15 cellular contexts compared by ENCODE assay signal in genomic region chr19:53849237-53849676, GRCh38.
DNase-seq lines count a peak whose midpoint lies in the region; FAIRE-seq and TF ChIP-seq lines count a peak whose summit lies in the region.
"Had no signal": no experiment of that assay in that cellular context is flagged by ENCODE, and none has a peak within 500 bp of the region (broad histone marks: within the 10 kb centered on the region; RNA-seq: fewer than 3 reads in every experiment).

No MANE protein-coding gene starts in this region.

- no peaks in the 10 kb centered on the region for H3K36me3 ChIP-seq in BLaER1 treated with 17β-estradiol and CSF1 and Interleukin-3, amounts not matched to agents 10 nM and 100 nM
- no peaks in the 10 kb centered on the region for H3K36me3 ChIP-seq in neutrophil
- H3K36me3 ChIP-seq: pancreas, transverse colon had no signal

- H3K9me3 Mint-ChIP-seq in nephron progenitor cell, result no peaks in the 10 kb centered on the region

- no peaks in the 10 kb centered on the region for H3K27me3 ChIP-seq in BLaER1 treated with 17β-estradiol and CSF1 and Interleukin-3, amounts not matched to agents 10 nM and 100 nM
- H3K27me3 ChIP-seq in neutrophil, result no peaks in the 10 kb centered on the region
- H3K27me3 ChIP-seq: pancreas had no signal

- H3K27ac ChIP-seq in BLaER1 treated with 17β-estradiol and CSF1 and Interleukin-3, amounts not matched to agents 10 nM and 100 nM, result peak overlapping the region; percentile 26 to 88 (median 84); a peak in 21 of 22 replicates
- H3K27ac ChIP-seq in neutrophil, result peak overlapping the region; percentile 93
- H3K27ac ChIP-seq: transverse colon had no signal

- no peak for FAIRE-seq in RCC 7860 (lab: Jason Lieb, UNC)
- FAIRE-seq: GM12878, pancreas had no signal

- peak; percentile 81 for DNase-seq in MV-4-11 (lab: John Stamatoyannopoulos, UW)
- peak; percentile 66 for DNase-seq in fibroblast of gingiva (ENCODE audit: low read depth)
- DNase-seq in nephron progenitor cell, result no peak
- DNase-seq in cerebellar nuclear complex (lab: John Stamatoyannopoulos, UW), result no peak
- DNase-seq in activated T-cell treated with anti-CD3 and anti-CD28 coated beads, Interleukin-2, amount 50 U/mL, for 1 hour, result no peak
- no peak for DNase-seq in RCC 7860 (ENCODE audit: low spot score)
- DNase-seq: activated CD4-positive, alpha-beta T cell treated with anti-CD3 and anti-CD28 coated beads, Interleukin-2, amount 50 U/mL, for 1 hour; activated gamma-delta T cell treated with Interleukin-2 at 50 U/mL for 16 hours; effector CD8-positive, alpha-beta T cell; NCI-H2171 treated with DMSO at 0.1 percent for 48 hours; pancreas; transverse colon had no signal

- H3K4me3 ChIP-seq in BLaER1 treated with 17β-estradiol and CSF1 and Interleukin-3, amounts not matched to agents 10 nM and 100 nM, result peak overlapping the region in 2 of 10 experiments; percentile 15 to 43; a peak in 4 of 20 replicates
- H3K4me3 ChIP-seq in neutrophil (ENCODE audit: low read depth in 1 of 2, low read length in 1 of 2), result peak overlapping the region; percentile 41 to 51
- H3K4me3 ChIP-seq: GM12878, pancreas, transverse colon had no signal

- H3K36me3 Mint-ChIP-seq in nephron progenitor cell (ENCODE audit: low read depth), result no peaks in the 10 kb centered on the region

- peak overlapping the region; percentile 54 to 90 (median 70) for H3K4me2 ChIP-seq in BLaER1 treated with 17β-estradiol and CSF1 and Interleukin-3, amounts not matched to agents 10 nM and 100 nM

- no peak overlapping the region for H3K27ac Mint-ChIP-seq in nephron progenitor cell

- H3K9me3 ChIP-seq in BLaER1 treated with 17β-estradiol and CSF1 and Interleukin-3, amounts not matched to agents 10 nM and 100 nM (replicated peaks in 1 of 11), result peaks cover 0 to 6% (median 0%) of the 10 kb centered on the region in 11 experiments; a peak in 3 of 22 replicates
- H3K9me3 ChIP-seq in neutrophil, result no peaks in the 10 kb centered on the region
- H3K9me3 ChIP-seq: pancreas, transverse colon had no signal

- H3K4me1 Mint-ChIP-seq in nephron progenitor cell, result peaks cover 5% of the 10 kb centered on the region

- no peak overlapping the region for H3K4me3 Mint-ChIP-seq in nephron progenitor cell

- peak overlapping the region in 10 of 11 experiments; percentile 12 to 75 (median 62); a peak in 15 of 22 replicates for H3K9ac ChIP-seq in BLaER1 treated with 17β-estradiol and CSF1 and Interleukin-3, amounts not matched to agents 10 nM and 100 nM

- no peaks in the 10 kb centered on the region for H4K20me1 ChIP-seq in BLaER1 treated with 17β-estradiol and CSF1 and Interleukin-3, amounts not matched to agents 10 nM and 100 nM

- peaks cover 43 to 100% (median 94%) of the 10 kb centered on the region in 10 experiments for H3K4me1 ChIP-seq in BLaER1 treated with 17β-estradiol and CSF1 and Interleukin-3, amounts not matched to agents 10 nM and 100 nM
- H3K4me1 ChIP-seq in neutrophil (ENCODE audit: control insufficient read depth in 1 of 2, insufficient read depth in 1 of 2, low read depth in 1 of 2, low read length in 1 of 2), result peaks cover 93 to 95% of the 10 kb centered on the region in 2 experiments

- no peak for TF ChIP-seq CTCF in neutrophil (IDR thresholded peaks at IDR 0.05)
- no peak for TF ChIP-seq CTCF in nephron progenitor cell (IDR thresholded peaks at IDR 0.05)

- peaks cover 20% of the 10 kb centered on the region for H3K27me3 Mint-ChIP-seq in nephron progenitor cell (ENCODE audit: low read depth, poor library complexity)

Comparison
In these comparisons a context has a peak if more than half of its experiments do, and no peak if none do; other contexts are left out.
1. DNase-seq: peak in MV-4-11 (single experiment) and fibroblast of gingiva (single experiment); none in nephron progenitor cell (single experiment), cerebellar nuclear complex (0 of 2), activated T-cell treated with anti-CD3 and anti-CD28 coated beads, Interleukin-2, amount 50 U/mL, for 1 hour (single experiment) and RCC 7860 (single experiment).